19 cellular contexts compared by ENCODE assay signal in the genomic region with DNA sequence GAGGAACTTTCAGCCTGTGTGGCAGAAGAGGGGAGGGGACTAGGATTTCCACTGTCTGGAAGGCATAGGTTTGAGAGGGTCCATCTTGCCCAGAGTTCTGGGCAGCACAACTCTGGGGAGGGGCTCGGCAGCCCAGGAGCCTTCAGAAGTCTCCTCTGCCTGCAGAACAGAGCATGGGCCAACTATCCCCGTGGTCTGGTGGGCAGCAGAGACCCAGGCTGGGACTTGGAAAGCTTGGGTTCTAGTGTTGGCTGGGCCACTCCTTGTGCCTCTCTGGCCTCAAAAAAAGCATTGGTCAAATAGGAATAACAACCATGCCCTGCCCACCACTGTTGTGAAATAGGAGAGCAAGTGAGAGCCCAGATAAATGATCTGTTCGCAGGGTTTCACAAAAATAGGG. TPM values are rescaled to one million over a fixed set of nuclear protein-coding genes. Genes with fewer than 3 reads are reported as not detected.
"Had no signal": no experiment of that assay in that cellular context is flagged by ENCODE, and none has a peak within 500 bp of the region (broad histone marks: within the 10 kb centered on the region; RNA-seq: fewer than 3 reads in every experiment).

No MANE protein-coding gene starts in this region.

- H3K4me1 ChIP-seq: breast epithelium had no signal

- DNase-seq: activated CD4-positive, alpha-beta T cell treated with anti-CD3 and anti-CD28 coated beads, Interleukin-2, amount 10 ng/mL, durations not matched to agents 7 days and 5 days; activated CD4-positive, CD25-positive, alpha-beta regulatory T cell; activated gamma-delta T cell treated with Interleukin-2 at 50 U/mL for 16 hours; activated naive CD4-positive, alpha-beta T cell treated with anti-CD3 and anti-CD28 coated beads, Interleukin-2, amount 10 ng/mL, durations not matched to agents 7 days and 5 days; aorta; KG1; NCI-H1105 treated with DMSO at 0.1 percent for 48 hours; NCI-H1436 treated with DMSO at 0.1 percent for 48 hours; NCI-H187; NCI-H2081; NCI-H510A treated with DMSO at 0.1 percent for 48 hours; SHP77 treated with DMSO at 0.1 percent for 48 hours; T-helper 17 cell; T-helper 9 cell had no signal

- H3K4me3 ChIP-seq: breast epithelium had no signal

- H3K27ac ChIP-seq: breast epithelium, VCaP had no signal

- H3K9me3 ChIP-seq: breast epithelium had no signal

- ATAC-seq: T-helper 17 cell had no signal

- H3K36me3 ChIP-seq: breast epithelium had no signal

RNA-seq across cellular contexts. Expression of a gene that starts 9.0 kb away (rescaled TPM):
- total RNA-seq: activated CD4-positive, alpha-beta T cell treated with anti-CD3 and anti-CD28 coated beads, Interleukin-2, amount 10 ng/mL, durations not matched to agents 7 days and 5 days; activated naive CD8-positive, alpha-beta T cell treated with anti-CD3 and anti-CD28 coated beads for 36 hours; LHCN-M2; M059J had no signal
